22 cellular contexts compared by ENCODE assay signal in genomic region chr9:120447959-120448500, GRCh38.
"Had no signal": no experiment of that assay in that cellular context is flagged by ENCODE, and none has a peak within 500 bp of the region (broad histone marks: within the 10 kb centered on the region; RNA-seq: fewer than 3 reads in every experiment).

No MANE protein-coding gene starts in this region.

- H3K4me3 ChIP-seq: colonic mucosa, esophagus muscularis mucosa, pancreas, sigmoid colon, tibial artery had no signal

- H3K4me1 ChIP-seq: colonic mucosa, esophagus muscularis mucosa, foreskin keratinocyte, pancreas had no signal

- H3K9me3 Mint-ChIP-seq: central memory CD8-positive, alpha-beta T cell; natural killer cell; neural crest cell; stimulated activated naive CD8-positive, alpha-beta T cell treated with anti-CD3 and anti-CD28 coated beads, Interleukin-15, Interleukin-2, amounts not matched to agents 100 ng/mL and 50 ng/mL, for 24 hours; type B pancreatic cell had no signal

- H3K27me3 ChIP-seq: colonic mucosa, esophagus muscularis mucosa, foreskin keratinocyte, neutrophil, pancreas, sigmoid colon, tibial artery had no signal

- H3K4me3 Mint-ChIP-seq: central memory CD8-positive, alpha-beta T cell; immature natural killer cell; natural killer cell; neural crest cell; stimulated activated naive B cell treated with anti-CD40 and anti-IgM and Interleukin-4, amounts not matched to agents 10 μg/mL and 1 μg/mL and 100 μg/mL, for 72 hours; stimulated activated naive CD8-positive, alpha-beta T cell treated with anti-CD3 and anti-CD28 coated beads, Interleukin-15, Interleukin-2, amounts not matched to agents 100 ng/mL and 50 ng/mL, for 24 hours; type B pancreatic cell had no signal

- H3K27me3 Mint-ChIP-seq: central memory CD8-positive, alpha-beta T cell; stimulated activated naive B cell treated with anti-CD40 and anti-IgM and Interleukin-4, amounts not matched to agents 10 μg/mL and 1 μg/mL and 100 μg/mL, for 72 hours; stimulated activated naive CD8-positive, alpha-beta T cell treated with anti-CD3 and anti-CD28 coated beads, Interleukin-15, Interleukin-2, amounts not matched to agents 100 ng/mL and 50 ng/mL, for 24 hours; type B pancreatic cell had no signal

- ATAC-seq: foreskin keratinocyte; natural killer cell; pancreas; stimulated activated naive B cell treated with anti-CD40 and anti-IgM and Interleukin-4, amounts not matched to agents 10 μg/mL and 1 μg/mL and 100 μg/mL, for 72 hours had no signal

- H3K27ac ChIP-seq: colonic mucosa, esophagus muscularis mucosa, foreskin keratinocyte, neutrophil, pancreas, sigmoid colon had no signal

- H3K9me3 ChIP-seq: colonic mucosa, esophagus muscularis mucosa, neutrophil, pancreas, sigmoid colon, tibial artery had no signal

- DNase-seq: colonic mucosa; dermis blood vessel endothelial cell; effector memory CD4-positive, alpha-beta T cell; foreskin keratinocyte; glutamatergic neuron; hypothalamus; immature natural killer cell; islet precursor cell; kidney glomerular epithelial cell; natural killer cell; pancreas; sigmoid colon; stimulated activated CD4-positive, alpha-beta T cell treated with anti-CD3 and anti-CD28 coated beads, Interleukin-2, amount 100 ng/mL, for 24 hours; stimulated activated CD4-positive, alpha-beta T cell treated with anti-CD3 and anti-CD28 coated beads, Interleukin-4, amount 100 ng/mL, for 24 hours; stimulated activated naive B cell treated with anti-CD40 and anti-IgM and Interleukin-4, amounts not matched to agents 10 μg/mL and 1 μg/mL and 100 μg/mL, for 72 hours; tibial artery had no signal

- H3K36me3 ChIP-seq: colonic mucosa had no signal

- H3K27ac Mint-ChIP-seq: immature natural killer cell; natural killer cell; stimulated activated naive B cell treated with anti-CD40 and anti-IgM and Interleukin-4, amounts not matched to agents 10 μg/mL and 1 μg/mL and 100 μg/mL, for 72 hours; type B pancreatic cell had no signal
